In the genomic region with DNA sequence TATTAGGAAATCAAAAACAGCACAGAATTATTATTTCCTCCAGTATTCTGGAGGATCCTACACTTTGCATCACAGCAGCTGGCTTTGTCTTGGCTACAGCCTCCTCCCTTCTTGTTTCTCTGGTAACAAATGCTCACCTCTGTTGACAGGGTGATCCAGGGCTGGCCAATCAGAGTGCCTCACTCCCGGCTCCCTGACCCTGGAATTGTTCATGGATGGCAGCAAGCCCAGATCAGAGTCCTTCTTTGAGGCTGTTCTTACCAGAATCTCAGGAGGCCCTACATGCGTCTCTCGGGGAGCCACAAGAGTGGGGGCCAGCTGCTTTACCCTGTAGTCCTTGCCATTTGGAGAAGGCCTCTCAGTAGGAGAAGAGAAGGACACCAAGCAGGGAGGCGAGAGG, we compare ENCODE assay signal across 18 cellular contexts. TPM values are rescaled to one million over a fixed set of nuclear protein-coding genes. Genes with fewer than 3 reads are reported as not detected.
DNase-seq lines count a peak whose midpoint lies in the region; ATAC-seq and TF ChIP-seq lines count a peak whose summit lies in the region.
"Had no signal": no experiment of that assay in that cellular context is flagged by ENCODE, and none has a peak within 500 bp of the region (broad histone marks: within the 10 kb centered on the region; RNA-seq: fewer than 3 reads in every experiment).

No MANE protein-coding gene starts in this region.

- DNase-seq in M059J (ENCODE audit: low read depth) (peak; percentile 37), NCI-H2196 (lab: John Stamatoyannopoulos, UW; ENCODE audit: unreplicated experiment) (peak; percentile 75), colonic mucosa (peak; percentile 73), pons (ENCODE audit: low spot score) (peak; percentile 6), T-helper 17 cell (no peak)
- no peak for DNase-seq in activated CD4-positive, alpha-beta memory T cell treated with anti-CD3 and anti-CD28 coated beads for 36 hours
- DNase-seq in stimulated activated CD4-positive, alpha-beta T cell treated with anti-CD3 and anti-CD28 coated beads, Interleukin-2, amount 100 ng/mL, for 24 hours: no peak
- DNase-seq: activated naive CD8-positive, alpha-beta T cell treated with anti-CD3 and anti-CD28 coated beads for 36 hours; activated T-cell treated with anti-CD3 and anti-CD28 coated beads, Interleukin-2, amount 50 U/mL, for 24 hours; BE2C; DMS 273 treated with DMSO at 0.1 percent for 48 hours; left cardiac atrium; MV-4-11; NCI-H524 treated with DMSO at 0.1 percent for 48 hours; stimulated activated CD4-positive, alpha-beta T cell treated with anti-CD3 and anti-CD28 coated beads, Interleukin-4, amount 100 ng/mL, for 24 hours had no signal

- no peak overlapping the region for H3K4me3 Mint-ChIP-seq in T-helper 17 cell
- no peak overlapping the region for H3K4me3 Mint-ChIP-seq in activated CD4-positive, alpha-beta memory T cell treated with anti-CD3 and anti-CD28 coated beads for 36 hours
- H3K4me3 Mint-ChIP-seq: activated naive CD8-positive, alpha-beta T cell treated with anti-CD3 and anti-CD28 coated beads for 36 hours; activated T-cell treated with anti-CD3 and anti-CD28 coated beads, Interleukin-2, amount 50 U/mL, for 24 hours had no signal

- no peaks in the 10 kb centered on the region for H3K27me3 ChIP-seq in colonic mucosa
- H3K27me3 ChIP-seq: BE2C had no signal

- ATAC-seq in T-helper 17 cell: no peak
- ATAC-seq: left cardiac atrium had no signal

- no peak overlapping the region for H3K9ac ChIP-seq in colonic mucosa (ENCODE audit: low read depth in 2 of 2, low read length in 2 of 2)

- H3K9me3 Mint-ChIP-seq in activated CD4-positive, alpha-beta memory T cell treated with anti-CD3 and anti-CD28 coated beads for 36 hours: no peaks in the 10 kb centered on the region
- H3K9me3 Mint-ChIP-seq: activated naive CD8-positive, alpha-beta T cell treated with anti-CD3 and anti-CD28 coated beads for 36 hours; activated T-cell treated with anti-CD3 and anti-CD28 coated beads, Interleukin-2, amount 50 U/mL, for 24 hours had no signal

- intact Hi-C loops in colonic mucosa (cut with DNase I): no loop called here
- intact Hi-C loops in activated CD4-positive, alpha-beta memory T cell treated with anti-CD3 and anti-CD28 coated beads for 36 hours (cut with micrococcal nuclease): no loop called here

- H3K4me1 Mint-ChIP-seq in T-helper 17 cell: no peaks in the 10 kb centered on the region
- no peaks in the 10 kb centered on the region for H3K4me1 Mint-ChIP-seq in activated CD4-positive, alpha-beta memory T cell treated with anti-CD3 and anti-CD28 coated beads for 36 hours (ENCODE audit: low read depth)
- H3K4me1 Mint-ChIP-seq: activated naive CD8-positive, alpha-beta T cell treated with anti-CD3 and anti-CD28 coated beads for 36 hours had no signal

- no peaks in the 10 kb centered on the region for H3K9me3 ChIP-seq in colonic mucosa
- H3K9me3 ChIP-seq in T-helper 17 cell (ENCODE audit: control insufficient read depth, low read length, poor library complexity, severe bottlenecking): no peaks in the 10 kb centered on the region
- H3K9me3 ChIP-seq: BE2C had no signal

- H3K27me3 Mint-ChIP-seq in T-helper 17 cell: no peaks in the 10 kb centered on the region
- H3K27me3 Mint-ChIP-seq in activated CD4-positive, alpha-beta memory T cell treated with anti-CD3 and anti-CD28 coated beads for 36 hours: no peaks in the 10 kb centered on the region

- H3K36me3 ChIP-seq in colonic mucosa: no peaks in the 10 kb centered on the region
- H3K36me3 ChIP-seq: BE2C had no signal

- TF ChIP-seq CTCF in colonic mucosa (IDR thresholded peaks at IDR 0.05): no peak

- H3K4me1 ChIP-seq in colonic mucosa: no peaks in the 10 kb centered on the region
- H3K4me1 ChIP-seq: BE2C had no signal

- no peak overlapping the region for H3K27ac Mint-ChIP-seq in T-helper 17 cell
- H3K27ac Mint-ChIP-seq in activated CD4-positive, alpha-beta memory T cell treated with anti-CD3 and anti-CD28 coated beads for 36 hours: no peak overlapping the region
- H3K27ac Mint-ChIP-seq: activated naive CD8-positive, alpha-beta T cell treated with anti-CD3 and anti-CD28 coated beads for 36 hours; activated T-cell treated with anti-CD3 and anti-CD28 coated beads, Interleukin-2, amount 50 U/mL, for 24 hours had no signal

- H3K4me3 ChIP-seq in colonic mucosa: no peak overlapping the region
- H3K4me3 ChIP-seq: SK-N-MC had no signal

- no peak overlapping the region for H3K27ac ChIP-seq in colonic mucosa
- H3K27ac ChIP-seq: SK-N-MC had no signal

- CTCF ChIA-PET in activated CD4-positive, alpha-beta memory T cell treated with anti-CD3 and anti-CD28 coated beads for 36 hours (lab: Charles Lee): no interaction called here

- POLR2A ChIA-PET in activated CD4-positive, alpha-beta memory T cell treated with anti-CD3 and anti-CD28 coated beads for 36 hours (lab: Charles Lee): no interaction called here

- no peaks in the 10 kb centered on the region for H3K36me3 Mint-ChIP-seq in T-helper 17 cell (ENCODE audit: low read depth)
- H3K36me3 Mint-ChIP-seq in activated CD4-positive, alpha-beta memory T cell treated with anti-CD3 and anti-CD28 coated beads for 36 hours: no peaks in the 10 kb centered on the region
- H3K36me3 Mint-ChIP-seq: activated naive CD8-positive, alpha-beta T cell treated with anti-CD3 and anti-CD28 coated beads for 36 hours had no signal

RNA-seq across cellular contexts. Expression of gene IGSF5, which starts 48.4 kb away (rescaled TPM):
- not detected in 2 replicates for total RNA-seq in M059J (2014; rRNA removed; shearing (Covaris generic))
- total RNA-seq in colonic mucosa (under 1 TPM; 0.64 to 0.82 TPM), T-helper 17 cell (not detected)
- not detected for total RNA-seq in activated CD4-positive, alpha-beta memory T cell treated with anti-CD3 and anti-CD28 coated beads for 36 hours
- total RNA-seq: activated naive CD8-positive, alpha-beta T cell treated with anti-CD3 and anti-CD28 coated beads for 36 hours; fibroblast of villous mesenchyme; omental fat pad had no signal

Comparison
In these comparisons a context has a peak if more than half of its experiments do, and no peak if none do; other contexts are left out.
1. DNase-seq: peak in M059J (single experiment), NCI-H2196 (single experiment), colonic mucosa (single experiment) and pons (single experiment); none in T-helper 17 cell (0 of 3), activated CD4-positive, alpha-beta memory T cell treated with anti-CD3 and anti-CD28 coated beads for 36 hours (single experiment) and stimulated activated CD4-positive, alpha-beta T cell treated with anti-CD3 and anti-CD28 coated beads, Interleukin-2, amount 100 ng/mL, for 24 hours (0 of 2).